ENCODE assay signal across 27 cellular contexts in the genomic region with DNA sequence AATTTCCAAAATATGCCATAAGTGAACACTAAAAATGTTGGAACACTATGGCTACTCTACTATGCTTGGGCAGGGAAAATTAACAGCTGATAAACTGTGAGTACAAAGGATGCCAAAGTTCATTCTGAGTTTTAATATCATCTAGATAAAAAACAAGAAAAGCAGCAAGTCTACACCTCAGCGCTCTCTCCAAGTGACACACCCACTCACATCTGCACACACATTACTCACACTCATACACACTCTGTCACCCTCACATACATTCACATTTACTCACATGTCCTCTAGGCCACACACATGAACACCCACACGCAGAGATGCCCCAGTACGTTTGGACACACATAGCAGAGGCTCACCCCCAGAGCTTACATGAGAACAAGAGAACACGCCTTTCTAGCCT.
DNase-seq lines count a peak whose midpoint lies in the region; ATAC-seq, FAIRE-seq and TF ChIP-seq lines count a peak whose summit lies in the region.
"Had no signal": no experiment of that assay in that cellular context is flagged by ENCODE, and none has a peak within 500 bp of the region (broad histone marks: within the 10 kb centered on the region; RNA-seq: fewer than 3 reads in every experiment).

No MANE protein-coding gene starts in this region.

- intact Hi-C loops in mucosa of descending colon (cut with DNase I, micrococcal nuclease) = no loop called here

- H3K9me3 ChIP-seq in mucosa of descending colon (no peaks in the 10 kb centered on the region), small intestine (ENCODE audit: control insufficient read depth, low read depth) (no peaks in the 10 kb centered on the region), Karpas-422 (ENCODE audit: low read length) (no peaks in the 10 kb centered on the region)
- H3K9me3 ChIP-seq: Caco-2, SJCRH30 had no signal

- H3K9ac ChIP-seq in Karpas-422 (ENCODE audit: low read length) = no peak overlapping the region

- no peak overlapping the region for H3K4me3 ChIP-seq in mucosa of descending colon
- H3K4me3 ChIP-seq in small intestine (ENCODE audit: low read depth in 1 of 2, low read length in 2 of 2) = no peak overlapping the region
- no peak overlapping the region for H3K4me3 ChIP-seq in Karpas-422 (ENCODE audit: low read length)
- H3K4me3 ChIP-seq: SJCRH30 had no signal

- no peaks in the 10 kb centered on the region for H3K27me3 ChIP-seq in small intestine (ENCODE audit: control insufficient read depth in 2 of 2, insufficient read depth in 2 of 2, low read length in 2 of 2)
- no peaks in the 10 kb centered on the region for H3K27me3 ChIP-seq in Karpas-422 (ENCODE audit: low read length)
- H3K27me3 ChIP-seq: SJCRH30 had no signal

- peak; percentile 5 for DNase-seq in brain pericyte (ENCODE audit: low read depth, low spot score)
- no peak for DNase-seq in mucosa of descending colon
- peak; percentile 86 for DNase-seq in small intestine
- DNase-seq in cerebellar nuclear complex (lab: John Stamatoyannopoulos, UW) = no peak
- DNase-seq in NCI-H1105 (lab: John Stamatoyannopoulos, UW) = no peak
- no peak for DNase-seq in Karpas-422
- DNase-seq: Caco-2; CD8-positive, alpha-beta T cell; EL; GF-D8; Kasumi-1; MV-4-11; NCI-H1105 treated with DMSO at 0.1 percent for 48 hours; NCI-H146; NCI-H1930; NCI-H2107; NCI-H446; NCI-H524 treated with DMSO at 0.1 percent for 48 hours; NK-92 treated with Interleukin-12 subunit alpha and Interleukin-12 subunit beta, amount 100 ng/mL, for 24 hours; PC-3; SJCRH30 had no signal

- H3K27ac ChIP-seq in small intestine (ENCODE audit: low read depth in 1 of 2, low read length in 1 of 2) (peak overlapping the region; percentile 78 to 83), Karpas-422 (ENCODE audit: low read length) (no peak overlapping the region)
- H3K27ac ChIP-seq: C4-2B, SJCRH30 had no signal

- no peaks in the 10 kb centered on the region for H3K9me2 ChIP-seq in Karpas-422 (replicated peaks; ENCODE audit: insufficient read depth, low read length)

- no peak overlapping the region for H3K4me2 ChIP-seq in Karpas-422 (ENCODE audit: low read depth, low read length, poor library complexity, severe bottlenecking)

- peak; percentile 81 for ATAC-seq in mucosa of descending colon
- no peak for ATAC-seq in HG03469 (IDR thresholded peaks at IDR 0.05; ENCODE audit: unreplicated experiment)
- ATAC-seq: CD8-positive, alpha-beta T cell; HepG2; PC-3; SK-N-SH treated with all-trans-retinoic acid at 6 μM for 48 hours had no signal

- H4K20me1 ChIP-seq in Karpas-422 (ENCODE audit: insufficient read depth, low read depth, low read length) = no peaks in the 10 kb centered on the region

- FAIRE-seq in small intestine (lab: Jason Lieb, UNC) = no peak
- FAIRE-seq: GM12892, H54, HepG2 had no signal

- no peaks in the 10 kb centered on the region for H3K4me1 ChIP-seq in mucosa of descending colon (ENCODE audit: low read depth)
- peaks cover 4% of the 10 kb centered on the region in 2 donors for H3K4me1 ChIP-seq in small intestine (ENCODE audit: control insufficient read depth in 2 of 2, insufficient read depth in 1 of 2, low read depth in 1 of 2, low read length in 1 of 2)
- H3K4me1 ChIP-seq in Karpas-422 (ENCODE audit: low read length) = no peaks in the 10 kb centered on the region
- H3K4me1 ChIP-seq: Caco-2 had no signal

- TF ChIP-seq CTCF in mucosa of descending colon (IDR thresholded peaks at IDR 0.05) = no peak

- H3K36me3 ChIP-seq in mucosa of descending colon (ENCODE audit: low read depth) (no peaks in the 10 kb centered on the region), small intestine (ENCODE audit: control insufficient read depth in 2 of 2, insufficient read depth in 2 of 2, low read length in 2 of 2) (no peaks in the 10 kb centered on the region), Karpas-422 (ENCODE audit: insufficient read depth, low read length) (no peaks in the 10 kb centered on the region)
- H3K36me3 ChIP-seq: SJCRH30 had no signal

- WGBS in small intestine, 3 donors = 18 to 65% (median 40%) methylated on average over 4 of the region's 4 CpGs

- no peak overlapping the region for H2AFZ ChIP-seq in Karpas-422 (ENCODE audit: low read length)

- H3K79me2 ChIP-seq in Karpas-422 (ENCODE audit: low read length) = no peaks in the 10 kb centered on the region

Comparison
In these comparisons a context has a peak if more than half of its experiments do, and no peak if none do; other contexts are left out.
1. DNase-seq: peak in brain pericyte (single experiment) and small intestine (single experiment); none in mucosa of descending colon (0 of 3), cerebellar nuclear complex (0 of 2), NCI-H1105 (single experiment) and Karpas-422 (single experiment).